In the genomic region with DNA sequence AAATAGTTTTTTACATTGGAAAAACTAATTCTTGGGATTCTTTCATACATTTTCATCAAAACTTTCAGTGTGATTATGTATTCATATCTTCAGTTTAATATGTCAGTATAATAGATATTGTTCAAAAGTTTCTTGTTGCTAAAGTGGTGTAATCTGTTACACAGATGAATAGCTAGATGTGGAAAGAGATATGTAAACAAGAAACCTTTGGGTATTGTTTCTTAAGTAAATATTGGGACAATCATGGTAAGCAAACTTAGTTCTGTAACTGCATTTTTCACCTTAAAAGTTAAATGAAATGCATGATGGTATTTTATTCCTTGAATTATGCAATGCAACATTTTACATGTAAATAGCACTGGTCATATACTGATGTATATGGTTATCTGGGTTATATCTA, we compare ENCODE assay signal across 26 cellular contexts.
"Had no signal": no experiment of that assay in that cellular context is flagged by ENCODE, and none has a peak within 500 bp of the region (broad histone marks: within the 10 kb centered on the region; RNA-seq: fewer than 3 reads in every experiment).

No MANE protein-coding gene starts in this region.

- H3K4me1 Mint-ChIP-seq: nephron had no signal

- H3K4me3 Mint-ChIP-seq: immature natural killer cell; mesothelial cell of epicardium; naive B cell; nephron; neural progenitor cell; stimulated activated naive B cell treated with anti-CD40 and anti-IgM and Interleukin-4, amounts not matched to agents 10 μg/mL and 1 μg/mL and 100 μg/mL, for 72 hours; stimulated activated naive CD8-positive, alpha-beta T cell treated with anti-CD3 and anti-CD28 coated beads, Interleukin-15, Interleukin-2, amounts not matched to agents 100 ng/mL and 50 ng/mL, for 24 hours had no signal

- H3K27ac Mint-ChIP-seq: mesothelial cell of epicardium; naive B cell; nephron; neural progenitor cell; stimulated activated naive B cell treated with anti-CD40 and anti-IgM and Interleukin-4, amounts not matched to agents 10 μg/mL and 1 μg/mL and 100 μg/mL, for 72 hours; stimulated activated naive CD8-positive, alpha-beta T cell treated with anti-CD3 and anti-CD28 coated beads, Interleukin-15, Interleukin-2, amounts not matched to agents 100 ng/mL and 50 ng/mL, for 24 hours had no signal

- DNase-seq: dermis blood vessel endothelial cell; effector memory CD4-positive, alpha-beta T cell; foreskin keratinocyte; hypothalamus; immature natural killer cell; mesenchymal stem cell; mucosa of descending colon; naive B cell; psoas muscle; right cardiac atrium; small intestine; stimulated activated CD4-positive, alpha-beta T cell treated with anti-CD3 and anti-CD28 coated beads, Interleukin-15, amount 100 ng/mL, for 24 hours; stimulated activated CD4-positive, alpha-beta T cell treated with anti-CD3 and anti-CD28 coated beads, Interleukin-2, amount 100 ng/mL, for 48 hours; stimulated activated naive B cell treated with anti-CD40 and anti-IgM and Interleukin-4, amounts not matched to agents 10 μg/mL and 1 μg/mL and 100 μg/mL, for 72 hours; upper lobe of left lung had no signal

- H3K36me3 ChIP-seq: neural progenitor cell, thoracic aorta had no signal

- H3K27ac ChIP-seq: coronary artery, esophagus muscularis mucosa, foreskin keratinocyte, neural progenitor cell, psoas muscle, thoracic aorta, tibial nerve, upper lobe of left lung had no signal

- H3K9me3 Mint-ChIP-seq: immature natural killer cell; mesothelial cell of epicardium; naive B cell; nephron; neural progenitor cell; stimulated activated naive B cell treated with anti-CD40 and anti-IgM and Interleukin-4, amounts not matched to agents 10 μg/mL and 1 μg/mL and 100 μg/mL, for 72 hours; stimulated activated naive CD8-positive, alpha-beta T cell treated with anti-CD3 and anti-CD28 coated beads, Interleukin-15, Interleukin-2, amounts not matched to agents 100 ng/mL and 50 ng/mL, for 24 hours had no signal

- H3K4me1 ChIP-seq: foreskin keratinocyte, neural progenitor cell, psoas muscle had no signal

- H3K9me3 ChIP-seq: esophagus muscularis mucosa, mucosa of descending colon, psoas muscle, thoracic aorta, tibial nerve, upper lobe of left lung had no signal

- FAIRE-seq: endothelial cell of umbilical vein, keratinocyte, small intestine, urothelium cell line had no signal

- ATAC-seq: foreskin keratinocyte; mucosa of descending colon; psoas muscle; right cardiac atrium; stimulated activated naive B cell treated with anti-CD40 and anti-IgM and Interleukin-4, amounts not matched to agents 10 μg/mL and 1 μg/mL and 100 μg/mL, for 72 hours had no signal

- H3K4me3 ChIP-seq: coronary artery, esophagus muscularis mucosa, mucosa of descending colon, neural progenitor cell, psoas muscle, thoracic aorta, tibial nerve, upper lobe of left lung had no signal

- H3K27me3 Mint-ChIP-seq: naive B cell; stimulated activated naive B cell treated with anti-CD40 and anti-IgM and Interleukin-4, amounts not matched to agents 10 μg/mL and 1 μg/mL and 100 μg/mL, for 72 hours; stimulated activated naive CD8-positive, alpha-beta T cell treated with anti-CD3 and anti-CD28 coated beads, Interleukin-15, Interleukin-2, amounts not matched to agents 100 ng/mL and 50 ng/mL, for 24 hours had no signal

- H3K27me3 ChIP-seq: esophagus muscularis mucosa, foreskin keratinocyte, neural progenitor cell, tibial nerve, upper lobe of left lung had no signal
